In the genomic region with DNA sequence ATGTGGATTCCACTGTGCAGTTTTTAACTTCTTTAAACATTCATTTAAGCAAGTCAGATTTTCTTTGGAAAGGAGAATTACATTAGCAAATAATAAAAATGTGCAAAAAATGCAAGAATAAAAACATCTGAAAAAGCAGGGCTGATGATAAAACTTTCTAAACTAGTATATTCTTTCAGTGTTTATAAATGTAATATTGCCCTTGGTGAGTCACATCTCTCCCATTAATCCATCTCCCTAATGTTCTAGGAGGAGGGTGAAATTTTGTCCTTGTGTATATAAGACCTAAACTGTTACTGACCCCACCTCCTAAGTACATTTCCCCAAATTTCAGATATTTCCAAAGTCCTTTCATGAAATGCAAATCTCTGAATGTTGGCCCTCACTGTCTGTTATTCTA, we compare ENCODE assay signal across 29 cellular contexts.
"Had no signal": no experiment of that assay in that cellular context is flagged by ENCODE, and none has a peak within 500 bp of the region (broad histone marks: within the 10 kb centered on the region; RNA-seq: fewer than 3 reads in every experiment).

No MANE protein-coding gene starts in this region.

- H3K4me3 ChIP-seq: cardiac muscle cell, MG63, SJCRH30, SK-N-MC had no signal

- H3K36me3 ChIP-seq: MG63, SJCRH30 had no signal

- H3K4me1 Mint-ChIP-seq: activated CD4-positive, alpha-beta T cell treated with anti-CD3 and anti-CD28 coated beads, Interleukin-2, amount 10 ng/mL, durations not matched to agents 24 days and 14 days; activated naive CD8-positive, alpha-beta T cell treated with anti-CD3 and anti-CD28 coated beads, Interleukin-2, amount 50 U/mL, for 24 hours; central memory CD8-positive, alpha-beta T cell had no signal

- H3K27me3 ChIP-seq: cardiac muscle cell, MG63, SJCRH30 had no signal

- H3K27me3 Mint-ChIP-seq: activated CD4-positive, alpha-beta T cell treated with anti-CD3 and anti-CD28 coated beads, Interleukin-2, amount 10 ng/mL, durations not matched to agents 24 days and 14 days; activated naive CD8-positive, alpha-beta T cell; activated naive CD8-positive, alpha-beta T cell treated with anti-CD3 and anti-CD28 coated beads, Interleukin-2, amount 50 U/mL, for 24 hours; central memory CD8-positive, alpha-beta T cell had no signal

- DNase-seq: activated CD4-positive, alpha-beta T cell treated with anti-CD3 and anti-CD28 coated beads, Interleukin-2, amount 10 ng/mL, durations not matched to agents 24 days and 14 days; activated CD4-positive, alpha-beta T cell treated with anti-CD3 and anti-CD28 coated beads, Interleukin-2, amount 50 U/mL, for 48 hours; activated CD8-positive, alpha-beta T cell treated with anti-CD3 and anti-CD28 coated beads, Interleukin-2, amount 10 ng/mL, durations not matched to agents 7 days and 5 days; activated gamma-delta T cell treated with Interleukin-2 at 50 U/mL for 16 hours; activated naive CD4-positive, alpha-beta T cell treated with anti-CD3 and anti-CD28 coated beads for 36 hours; activated naive CD8-positive, alpha-beta T cell treated with anti-CD3 and anti-CD28 coated beads, Interleukin-2, amount 50 U/mL, for 24 hours; activated T-cell treated with anti-CD3 and anti-CD28 coated beads, Interleukin-2, amount 50 U/mL, for 4 hours; amniotic stem cell; aorta; Kasumi-1; KG1; MG63; NCI-H1048; NCI-H1105 treated with DMSO at 0.1 percent for 48 hours; NCI-H1436; NCI-H1694; NCI-H1930; NCI-H2081 treated with DMSO at 0.1 percent for 48 hours; NCI-H226; NCI-H446 treated with DMSO at 0.1 percent for 48 hours; NCI-H524 treated with DMSO at 0.1 percent for 48 hours; SHP77; SJCRH30; T1000 had no signal

- H3K4me1 ChIP-seq: SJCRH30 had no signal

- H3K9me3 Mint-ChIP-seq: activated CD4-positive, alpha-beta T cell treated with anti-CD3 and anti-CD28 coated beads, Interleukin-2, amount 10 ng/mL, durations not matched to agents 24 days and 14 days; activated naive CD4-positive, alpha-beta T cell treated with anti-CD3 and anti-CD28 coated beads for 36 hours; activated naive CD8-positive, alpha-beta T cell treated with anti-CD3 and anti-CD28 coated beads, Interleukin-2, amount 50 U/mL, for 24 hours; activated T-cell treated with anti-CD3 and anti-CD28 coated beads, Interleukin-2, amount 50 U/mL, for 4 hours; activated T-helper 1 cell treated with anti-CD3 and anti-CD28 coated beads, Interleukin-12 subunit alpha, Interleukin-12 subunit beta, Interleukin-2, Interleukin-4 antibody, amounts not matched to agents 30 ng/mL and 10 ng/mL and 1 ng/mL, durations not matched to agents 14 hours and 24 hours and 36 hours; central memory CD8-positive, alpha-beta T cell had no signal

- H3K27ac ChIP-seq: SJCRH30, SK-N-MC had no signal

- H3K27ac Mint-ChIP-seq: activated CD4-positive, alpha-beta T cell treated with anti-CD3 and anti-CD28 coated beads, Interleukin-2, amount 10 ng/mL, durations not matched to agents 24 days and 14 days; activated CD8-positive, alpha-beta T cell treated with anti-CD3 and anti-CD28 coated beads, Interleukin-2, amount 10 ng/mL, durations not matched to agents 7 days and 5 days; activated naive CD4-positive, alpha-beta T cell treated with anti-CD3 and anti-CD28 coated beads for 36 hours; activated naive CD8-positive, alpha-beta T cell; activated naive CD8-positive, alpha-beta T cell treated with anti-CD3 and anti-CD28 coated beads, Interleukin-2, amount 50 U/mL, for 24 hours; activated T-helper 1 cell treated with anti-CD3 and anti-CD28 coated beads, Interleukin-12 subunit alpha, Interleukin-12 subunit beta, Interleukin-2, Interleukin-4 antibody, amounts not matched to agents 30 ng/mL and 10 ng/mL and 1 ng/mL, durations not matched to agents 14 hours and 24 hours and 36 hours had no signal

- H3K4me3 Mint-ChIP-seq: activated CD4-positive, alpha-beta T cell treated with anti-CD3 and anti-CD28 coated beads, Interleukin-2, amount 10 ng/mL, durations not matched to agents 24 days and 14 days; activated CD8-positive, alpha-beta T cell treated with anti-CD3 and anti-CD28 coated beads, Interleukin-2, amount 10 ng/mL, durations not matched to agents 7 days and 5 days; activated naive CD4-positive, alpha-beta T cell treated with anti-CD3 and anti-CD28 coated beads for 36 hours; activated naive CD8-positive, alpha-beta T cell; activated naive CD8-positive, alpha-beta T cell treated with anti-CD3 and anti-CD28 coated beads, Interleukin-2, amount 50 U/mL, for 24 hours; activated T-cell treated with anti-CD3 and anti-CD28 coated beads, Interleukin-2, amount 50 U/mL, for 4 hours; activated T-helper 1 cell treated with anti-CD3 and anti-CD28 coated beads, Interleukin-12 subunit alpha, Interleukin-12 subunit beta, Interleukin-2, Interleukin-4 antibody, amounts not matched to agents 30 ng/mL and 10 ng/mL and 1 ng/mL, durations not matched to agents 14 hours and 24 hours and 36 hours; central memory CD8-positive, alpha-beta T cell had no signal

- H3K9me3 ChIP-seq: MG63, SJCRH30 had no signal
